ENCODE assay signal across 1 cellular context in the genomic region with DNA sequence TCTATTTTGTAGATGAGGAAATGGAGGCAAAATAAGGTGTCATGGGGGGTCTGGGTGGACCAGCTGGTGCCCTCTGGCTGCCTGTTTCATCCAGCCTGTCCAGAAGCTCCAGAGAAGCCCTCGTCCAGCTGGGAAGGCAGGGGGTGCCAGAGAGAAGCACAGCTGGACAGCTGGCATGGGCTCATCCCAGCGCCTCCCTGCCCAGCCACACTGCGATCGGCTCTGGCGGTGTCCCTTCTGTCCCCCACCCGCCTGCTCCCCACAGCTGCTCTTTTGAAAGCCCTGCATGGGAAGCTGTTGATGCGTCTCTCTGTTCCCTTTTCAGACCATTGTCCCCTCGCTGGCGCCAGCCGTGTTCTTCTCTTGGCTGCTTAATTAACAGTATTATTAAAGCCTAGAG.
TF ChIP-seq lines count a peak whose summit lies in the region.

No MANE protein-coding gene starts in this region.

TF ChIP-seq in SK-N-SH treated with all-trans-retinoic acid at 6 μM for 48 hours, 23 proteins besides CTCF, POLR2A, EP300 and RAD21 (continued from another document):
- TF ChIP-seq, protein P1, sequence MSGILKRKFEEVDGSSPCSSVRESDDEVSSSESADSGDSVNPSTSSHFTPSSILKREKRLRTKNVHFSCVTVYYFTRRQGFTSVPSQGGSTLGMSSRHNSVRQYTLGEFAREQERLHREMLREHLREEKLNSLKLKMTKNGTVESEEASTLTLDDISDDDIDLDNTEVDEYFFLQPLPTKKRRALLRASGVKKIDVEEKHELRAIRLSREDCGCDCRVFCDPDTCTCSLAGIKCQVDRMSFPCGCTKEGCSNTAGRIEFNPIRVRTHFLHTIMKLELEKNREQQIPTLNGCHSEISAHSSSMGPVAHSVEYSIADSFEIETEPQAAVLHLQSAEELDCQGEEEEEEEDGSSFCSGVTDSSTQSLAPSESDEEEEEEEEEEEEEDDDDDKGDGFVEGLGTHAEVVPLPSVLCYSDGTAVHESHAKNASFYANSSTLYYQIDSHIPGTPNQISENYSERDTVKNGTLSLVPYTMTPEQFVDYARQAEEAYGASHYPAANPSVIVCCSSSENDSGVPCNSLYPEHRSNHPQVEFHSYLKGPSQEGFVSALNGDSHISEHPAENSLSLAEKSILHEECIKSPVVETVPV (CRISPR knock-in tag; IDR thresholded peaks at IDR 0.05) = no peak
- TF ChIP-seq ZNF8 (CRISPR knock-in tag; IDR thresholded peaks at IDR 0.05) = no peak
- no peak for TF ChIP-seq ZNF70 (CRISPR knock-in tag; IDR thresholded peaks at IDR 0.05)
- no peak for TF ChIP-seq RARB (CRISPR knock-in tag; IDR thresholded peaks at IDR 0.05)
- TF ChIP-seq ZNF565 (CRISPR knock-in tag; conservative IDR thresholded peaks at IDR 0.05; ENCODE audit: low read depth) = no peak
- TF ChIP-seq OSR1 (CRISPR knock-in tag; IDR thresholded peaks at IDR 0.05) = no peak
- no peak for TF ChIP-seq PPARA (CRISPR knock-in tag; IDR thresholded peaks at IDR 0.05; ENCODE audit: borderline replicate concordance)
- TF ChIP-seq, protein P2, sequence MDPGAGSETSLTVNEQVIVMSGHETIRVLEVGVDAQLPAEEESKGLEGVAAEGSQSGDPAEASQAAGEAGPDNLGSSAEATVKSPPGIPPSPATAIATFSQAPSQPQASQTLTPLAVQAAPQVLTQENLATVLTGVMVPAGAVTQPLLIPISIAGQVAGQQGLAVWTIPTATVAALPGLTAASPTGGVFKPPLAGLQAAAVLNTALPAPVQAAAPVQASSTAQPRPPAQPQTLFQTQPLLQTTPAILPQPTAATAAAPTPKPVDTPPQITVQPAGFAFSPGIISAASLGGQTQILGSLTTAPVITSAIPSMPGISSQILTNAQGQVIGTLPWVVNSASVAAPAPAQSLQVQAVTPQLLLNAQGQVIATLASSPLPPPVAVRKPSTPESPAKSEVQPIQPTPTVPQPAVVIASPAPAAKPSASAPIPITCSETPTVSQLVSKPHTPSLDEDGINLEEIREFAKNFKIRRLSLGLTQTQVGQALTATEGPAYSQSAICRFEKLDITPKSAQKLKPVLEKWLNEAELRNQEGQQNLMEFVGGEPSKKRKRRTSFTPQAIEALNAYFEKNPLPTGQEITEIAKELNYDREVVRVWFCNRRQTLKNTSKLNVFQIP (CRISPR knock-in tag; IDR thresholded peaks at IDR 0.05; ENCODE audit: borderline replicate concordance, low read depth) = no peak
- no peak for TF ChIP-seq BACH2 (CRISPR knock-in tag; IDR thresholded peaks at IDR 0.05; ENCODE audit: borderline replicate concordance)
- no peak for TF ChIP-seq TCF4 (CRISPR knock-in tag; IDR thresholded peaks at IDR 0.05; ENCODE audit: borderline replicate concordance)
- TF ChIP-seq ESRRG (CRISPR knock-in tag; IDR thresholded peaks at IDR 0.05) = no peak
- no peak for TF ChIP-seq ZFP30 (CRISPR knock-in tag; IDR thresholded peaks at IDR 0.05)
